ENCODE assay signal across 9 cellular contexts in genomic region chr7:103824251-103824650, GRCh38.
"Had no signal": no experiment of that assay in that cellular context is flagged by ENCODE, and none has a peak within 500 bp of the region (broad histone marks: within the 10 kb centered on the region; RNA-seq: fewer than 3 reads in every experiment).

No MANE protein-coding gene starts in this region.

- H3K9ac ChIP-seq: GM23248 had no signal

- H3K36me3 ChIP-seq: HAP-1 had no signal

- DNase-seq: GM23248, GOT3, H7, HFFc6 had no signal

- H3K4me1 Mint-ChIP-seq: IgD-negative memory B cell had no signal

- H3K4me3 ChIP-seq: GM23248, HAP-1 had no signal

- H3K9me3 ChIP-seq: HAP-1 had no signal

- H3K27ac ChIP-seq: GM23248, HL-60 had no signal

- H2AFZ ChIP-seq: GM23248 had no signal

- H3K4me3 Mint-ChIP-seq: HFFc6, IgD-negative memory B cell had no signal

- H3K9me3 Mint-ChIP-seq: HFFc6 had no signal

- ATAC-seq: HCT116, HepG2 had no signal

- H3K36me3 Mint-ChIP-seq: IgD-negative memory B cell had no signal

- H3K27ac Mint-ChIP-seq: HFFc6, IgD-negative memory B cell had no signal
